ENCODE assay signal across 8 cellular contexts in the genomic region with DNA sequence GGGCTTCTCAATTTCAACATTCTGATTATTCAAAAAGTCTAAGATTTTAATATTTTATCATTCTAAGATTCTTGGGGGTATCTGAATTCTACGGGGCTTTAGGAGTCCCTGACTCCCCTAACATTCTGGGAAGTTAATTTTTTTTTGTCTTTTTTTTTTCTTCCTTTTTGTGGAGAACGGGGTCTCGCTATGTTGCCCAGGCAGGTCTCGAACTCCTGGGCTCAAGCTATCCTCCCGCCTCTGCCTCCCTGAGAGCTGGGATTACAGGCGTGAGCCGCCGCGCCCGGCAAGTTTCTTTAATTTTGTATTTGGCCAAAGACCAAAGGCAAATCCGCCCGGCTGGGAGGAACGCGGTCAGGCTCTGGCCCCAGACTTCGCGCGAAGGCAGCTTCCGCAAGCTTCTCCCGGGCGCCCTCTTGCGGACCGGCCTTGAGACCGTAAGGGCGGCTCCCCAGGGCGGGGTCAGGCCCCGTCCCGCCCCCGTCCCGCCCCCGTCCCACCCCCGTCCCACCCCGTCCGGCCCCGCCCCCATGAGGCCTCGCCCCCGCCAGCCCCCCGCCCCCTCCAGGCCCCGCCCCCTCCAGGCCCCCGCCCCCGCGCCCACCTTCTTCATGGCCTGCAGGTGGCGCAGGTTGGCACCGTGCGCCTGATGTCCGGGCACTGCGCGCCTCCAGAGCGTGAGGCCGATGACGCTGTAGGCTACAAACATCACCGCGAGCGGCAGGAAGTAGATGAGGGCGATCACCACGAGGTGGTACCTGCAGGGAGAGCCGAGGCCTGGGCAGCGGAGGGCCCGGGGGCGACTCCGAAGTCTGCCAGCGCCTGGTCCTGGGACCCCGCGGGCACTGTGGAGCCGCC. TPM values are rescaled to one million over a fixed set of nuclear protein-coding genes. Genes with fewer than 3 reads are reported as not detected.
A peak's percentile ranks its signal among the peaks of the same experiment; 100 is the strongest.
DNase-seq lines count a peak whose midpoint lies in the region; ATAC-seq and TF ChIP-seq lines count a peak whose summit lies in the region.

No MANE protein-coding gene starts in this region.

- H3K4me1 ChIP-seq in mammary epithelial cell (ENCODE audit: insufficient read depth, low read length) = peaks cover 16% of the 10 kb centered on the region

- dilution Hi-C loops in mammary epithelial cell (cut with HindIII; ENCODE audit: low sequenced_read_pairs) = loop anchor here (5.0 kb wide), 2 partner anchors 96 to 181 kb away; no protein-coding TSS in a partner anchor

- 7% methylated on average over 12 of the region's 64 CpGs for WGBS in mammary epithelial cell (ENCODE audit: low coverage, missing lambda C conversion rate)

- H3K79me2 ChIP-seq in mammary epithelial cell (ENCODE audit: insufficient read depth, low read length) = no peaks in the 10 kb centered on the region

- H3K9ac ChIP-seq in mammary epithelial cell (ENCODE audit: insufficient read depth, low read length) = no peak overlapping the region

- H2AFZ ChIP-seq in mammary epithelial cell (ENCODE audit: low read depth, low read length) = peak overlapping the region; percentile 82

- no peaks in the 10 kb centered on the region for H4K20me1 ChIP-seq in mammary epithelial cell (ENCODE audit: insufficient read depth, low read length)

- in situ Hi-C loops in mammary epithelial cell (cut with MboI; ENCODE audit: low sequenced_read_pairs in 2 of 2) = loop anchor here in 1 of 2 donors (25.0 kb wide), 1 partner anchor 421 kb away; the partner anchor contains the start of gene KIFBP

- peak overlapping the region; percentile 35 for H3K27ac ChIP-seq in WERI-Rb-1
- peak overlapping the region; percentile 51 for H3K27ac ChIP-seq in mammary epithelial cell (ENCODE audit: insufficient read depth, low read depth, low read length)

- DNase-seq in AG09319 (ENCODE audit: extremely low read depth, low read depth) (peak; percentile 90), NCI-H2171 treated with DMSO at 0.1 percent for 48 hours (lab: John Stamatoyannopoulos, UW) (peak; percentile 76), WERI-Rb-1 (peak; percentile 96), mammary epithelial cell (peak; percentile 89), islet precursor cell (peak; percentile 96)
- DNase-seq in stimulated activated CD4-positive, alpha-beta T cell treated with anti-CD3 and anti-CD28 coated beads, Interleukin-12 subunit alpha, Interleukin-12 subunit beta, amount 100 ng/mL, for 4 hours = peak; percentile 87

- H3K9me3 ChIP-seq in WERI-Rb-1 (ENCODE audit: severe bottlenecking) (no peaks in the 10 kb centered on the region), mammary epithelial cell (replicated peaks; ENCODE audit: insufficient read depth, low read length) (no peaks in the 10 kb centered on the region)

- H3K4me2 ChIP-seq in mammary epithelial cell (ENCODE audit: insufficient read depth, low read depth, low read length) = peak overlapping the region; percentile 82

- ATAC-seq in GM18873 (IDR thresholded peaks at IDR 0.05; ENCODE audit: low FRiP score, unreplicated experiment) = peak; percentile 77
- ATAC-seq in HG03108 (IDR thresholded peaks at IDR 0.05; ENCODE audit: unreplicated experiment) = peak; percentile 77

- CTCF ChIA-PET in mammary epithelial cell (lab: Charles Lee; ENCODE audit: low non-redundant PET) = interaction anchor here (0.5 to 0.7 kb wide), 7 partner anchors 15 to 308 kb away, joined by 3 to 8 read pairs (median 4); no protein-coding TSS in a partner anchor

- no TSS peak for BruUV-seq in mammary epithelial cell (replicated peaks; lab: Mats Ljungman, UMichigan)

- H3K36me3 ChIP-seq in WERI-Rb-1 (no peaks in the 10 kb centered on the region), mammary epithelial cell (ENCODE audit: insufficient read depth, low read length) (no peaks in the 10 kb centered on the region)

- intact Hi-C loops in mammary epithelial cell (cut with micrococcal nuclease) = loop anchor here (1.0 to 5.0 kb wide), 3 partner anchors 100 to 229 kb away; no protein-coding TSS in a partner anchor

- TF ChIP-seq CTCF in AG09319 (IDR thresholded peaks at IDR 0.05; ENCODE audit: low read depth, low read length) = peak; percentile 59
- peak; percentile 64 for TF ChIP-seq CTCF in WERI-Rb-1 (IDR thresholded peaks at IDR 0.05; ENCODE audit: low read depth, low read length)
- TF ChIP-seq CTCF in mammary epithelial cell (conservative IDR thresholded peaks at IDR 0.05 in 1 of 2, IDR thresholded peaks at IDR 0.05 in 1 of 2; ENCODE audit: extremely low read depth in 1 of 2, insufficient read depth in 1 of 2, low read depth in 1 of 2, low read length in 2 of 2) = peak; percentile 9 to 62

- no peaks in the 10 kb centered on the region for H3K27me3 ChIP-seq in WERI-Rb-1 (ENCODE audit: insufficient read depth, low read depth, severe bottlenecking)
- H3K27me3 ChIP-seq in mammary epithelial cell (ENCODE audit: insufficient read depth, low read length) = no peaks in the 10 kb centered on the region

- H3K4me3 ChIP-seq in WERI-Rb-1 (ENCODE audit: low read depth, low read length) (peak overlapping the region; percentile 32), mammary epithelial cell (replicated peaks in 1 of 3; ENCODE audit: insufficient read depth in 1 of 3, low read depth in 2 of 3, low read length in 3 of 3) (peak overlapping the region in 1 of 3 experiments; percentile 48)

RNA-seq across cellular contexts. Expression of gene TACR2, which starts 8.2 kb away (rescaled TPM):
- total RNA-seq in mammary epithelial cell = not detected
- 0.08 TPM for polyA plus RNA-seq in mammary epithelial cell
- not detected for polyA minus RNA-seq in mammary epithelial cell

RNA-seq across cellular contexts. Expression of gene TSPAN15, which starts 42.7 kb away (rescaled TPM):
- 1 to 10 TPM in 1 of 2 donors, under 1 TPM in 1; 0.64 to 1.5 TPM for total RNA-seq in mammary epithelial cell
- polyA plus RNA-seq in mammary epithelial cell = 1.8 TPM
- polyA minus RNA-seq in mammary epithelial cell = not detected
